ENCODE assay signal across 8 cellular contexts in genomic region chr9:127224178-127224882, GRCh38.
DNase-seq lines count a peak whose midpoint lies in the region; ATAC-seq and TF ChIP-seq lines count a peak whose summit lies in the region.

No MANE protein-coding gene starts in this region.

- H3K27ac ChIP-seq in KMS-11, result peak overlapping the region; percentile 72

- H3K4me1 ChIP-seq in KMS-11 (ENCODE audit: low read depth, poor library complexity, severe bottlenecking), result peaks cover 27% of the 10 kb centered on the region

- H3K27ac Mint-ChIP-seq in nephron, result peak overlapping the region; percentile 83 to 95 (median 89)

- peaks cover 20% of the 10 kb centered on the region for H3K4me1 Mint-ChIP-seq in nephron

- peaks cover 4% of the 10 kb centered on the region; the same call in 1 of the 2 replicates for H3K79me2 ChIP-seq in KMS-11 (ENCODE audit: insufficient read depth, low read depth)

- H3K27me3 ChIP-seq in KMS-11 (ENCODE audit: insufficient read depth, low read depth), result no peaks in the 10 kb centered on the region

- peak overlapping the region; percentile 92 for H3K4me2 ChIP-seq in KMS-11

- TF ChIP-seq CTCF in KMS-11 (conservative IDR thresholded peaks at IDR 0.05; ENCODE audit: low read depth, low read length) (0 out of 2 replicates have a peak, but pooled peaks have one; percentile 1), nephron (IDR thresholded peaks at IDR 0.05; ENCODE audit: unreplicated experiment in 3 of 3) (peak in 1 of 3 experiments; percentile 16)

- H3K36me3 Mint-ChIP-seq in nephron (ENCODE audit: low read depth), result peaks cover 3% of the 10 kb centered on the region

- no peak overlapping the region for H3K4me3 ChIP-seq in KMS-11 (IDR thresholded peaks at IDR 0.05; ENCODE audit: insufficient read depth, low read depth, low read length)

- peak; percentile 68 for DNase-seq in DMS114 treated with DMSO at 0.1 percent for 48 hours (lab: John Stamatoyannopoulos, UW; ENCODE audit: unreplicated experiment)
- DNase-seq in RPMI8226, result peak; percentile 97
- DNase-seq in activated effector memory CD4-positive, alpha-beta T cell treated with anti-CD3 and anti-CD28 coated beads, Interleukin-2, amount 50 U/mL, for 16 hours, result peak; percentile 95
- peak; percentile 51 for DNase-seq in fibroblast of the conjunctiva (ENCODE audit: low read depth)
- peak; percentile 72 to 88 (median 84) for DNase-seq in stimulated activated naive CD4-positive, alpha-beta T cell (lab: John Stamatoyannopoulos, UW)

- ATAC-seq in GM21576 (IDR thresholded peaks at IDR 0.05; ENCODE audit: unreplicated experiment), result peak; percentile 57

- H4K20me1 ChIP-seq in KMS-11 (ENCODE audit: insufficient read depth), result no peaks in the 10 kb centered on the region

- no peaks in the 10 kb centered on the region for H3K36me3 ChIP-seq in KMS-11 (ENCODE audit: insufficient read depth)

- peaks cover 33% of the 10 kb centered on the region for H3K27me3 Mint-ChIP-seq in nephron (ENCODE audit: low read depth)

- peak overlapping the region; percentile 65; the same call in 1 of the 2 replicates for H3K9ac ChIP-seq in KMS-11

- H3K9me3 Mint-ChIP-seq in nephron, result no peaks in the 10 kb centered on the region

- H3K4me3 Mint-ChIP-seq in nephron, result peak overlapping the region; percentile 90 to 92 (median 91)

- H2AFZ ChIP-seq in KMS-11 (ENCODE audit: low read depth), result peak overlapping the region; percentile 84
